In genomic region chr11:9574806-9575530, GRCh38 we compare ENCODE assay signal across 8 cellular contexts. TPM values are rescaled to one million over a fixed set of nuclear protein-coding genes. Genes with fewer than 3 reads are reported as not detected.
DNase-seq lines count a peak whose midpoint lies in the region; ATAC-seq and TF ChIP-seq lines count a peak whose summit lies in the region.

No MANE protein-coding gene starts in this region.

- peaks cover 12% of the 10 kb centered on the region for H3K36me3 Mint-ChIP-seq in central memory CD8-positive, alpha-beta T cell (ENCODE audit: insufficient read depth)

- H3K36me3 ChIP-seq in kidney epithelial cell (ENCODE audit: control insufficient read depth, insufficient read depth, low read length) = no peaks in the 10 kb centered on the region

- peaks cover 37% of the 10 kb centered on the region for H3K4me1 Mint-ChIP-seq in central memory CD8-positive, alpha-beta T cell
- H3K4me1 Mint-ChIP-seq in stimulated activated naive CD8-positive, alpha-beta T cell treated with anti-CD3 and anti-CD28 coated beads, Interleukin-15, amount 100 ng/mL, for 72 hours = peaks cover 42% of the 10 kb centered on the region

- no peaks in the 10 kb centered on the region for H3K9me3 Mint-ChIP-seq in central memory CD8-positive, alpha-beta T cell
- H3K9me3 Mint-ChIP-seq in stimulated activated naive CD8-positive, alpha-beta T cell treated with anti-CD3 and anti-CD28 coated beads, Interleukin-15, amount 100 ng/mL, for 72 hours = no peaks in the 10 kb centered on the region

- H3K4me3 Mint-ChIP-seq in central memory CD8-positive, alpha-beta T cell = peak overlapping the region; percentile 80
- peak overlapping the region; percentile 93 to 96 for H3K4me3 Mint-ChIP-seq in stimulated activated naive CD8-positive, alpha-beta T cell treated with anti-CD3 and anti-CD28 coated beads, Interleukin-15, amount 100 ng/mL, for 72 hours

- no peak for TF ChIP-seq CTCF in kidney epithelial cell (IDR thresholded peaks at IDR 0.05; ENCODE audit: insufficient read depth, low read length, poor library complexity, severe bottlenecking)

- H3K27me3 ChIP-seq in kidney epithelial cell (ENCODE audit: control insufficient read depth, insufficient read depth, low read length) = no peaks in the 10 kb centered on the region

- H3K4me3 ChIP-seq in Jurkat, Clone E6-1 (ENCODE audit: low read length) = peak overlapping the region; percentile 71
- H3K4me3 ChIP-seq in kidney epithelial cell (ENCODE audit: low read depth, low read length) = peak overlapping the region; percentile 98

- peak overlapping the region; percentile 96 for H3K27ac Mint-ChIP-seq in central memory CD8-positive, alpha-beta T cell (ENCODE audit: low read depth)
- peak overlapping the region; percentile 93 to 95 for H3K27ac Mint-ChIP-seq in stimulated activated naive CD8-positive, alpha-beta T cell treated with anti-CD3 and anti-CD28 coated beads, Interleukin-15, amount 100 ng/mL, for 72 hours

- no peak for ATAC-seq in central memory CD8-positive, alpha-beta T cell (replicated peaks; ENCODE audit: extremely low read depth, poor library complexity, severe bottlenecking)
- ATAC-seq in stimulated activated naive CD8-positive, alpha-beta T cell treated with anti-CD3 and anti-CD28 coated beads, Interleukin-15, amount 100 ng/mL, for 72 hours = no peak
- no peak for ATAC-seq in GM19452 (IDR thresholded peaks at IDR 0.05; ENCODE audit: unreplicated experiment)
- no peak for ATAC-seq in HG03439 (IDR thresholded peaks at IDR 0.05; ENCODE audit: unreplicated experiment)

- no peaks in the 10 kb centered on the region for H3K27me3 Mint-ChIP-seq in central memory CD8-positive, alpha-beta T cell
- H3K27me3 Mint-ChIP-seq in stimulated activated naive CD8-positive, alpha-beta T cell treated with anti-CD3 and anti-CD28 coated beads, Interleukin-15, amount 100 ng/mL, for 72 hours = peaks cover 28% of the 10 kb centered on the region

- DNase-seq in EH (ENCODE audit: low read depth) (peak; percentile 94), SHP77 treated with DMSO at 0.1 percent for 48 hours (lab: John Stamatoyannopoulos, UW) (peak; percentile 6), kidney epithelial cell (ENCODE audit: low read depth) (peak; percentile 58)
- DNase-seq in Jurkat, Clone E6-1 (ENCODE audit: low read depth, low spot score) = no peak
- no peak for DNase-seq in central memory CD8-positive, alpha-beta T cell (ENCODE audit: low spot score in 2 of 2)
- peak in 1 of 2 donors; percentile 21 for DNase-seq in stimulated activated naive CD8-positive, alpha-beta T cell treated with anti-CD3 and anti-CD28 coated beads, Interleukin-15, amount 100 ng/mL, for 72 hours

RNA-seq across cellular contexts. Expression of gene WEE1, which starts 1.5 kb away (rescaled TPM):
- 42.7 TPM for polyA plus RNA-seq in Jurkat, Clone E6-1 (2012; ENCODE audit: insufficient read depth, insufficient read length)
- total RNA-seq in kidney epithelial cell = 57.3 and 62.5 TPM in 2 replicates

Comparison
In these comparisons a context has a peak if more than half of its experiments do, and no peak if none do; other contexts are left out.
1. DNase-seq: peak in EH (single experiment), SHP77 treated with DMSO at 0.1 percent for 48 hours (single experiment) and kidney epithelial cell (single experiment); none in Jurkat, Clone E6-1 (single experiment) and central memory CD8-positive, alpha-beta T cell (0 of 2).